ENCODE assay signal across 27 cellular contexts in the genomic region with DNA sequence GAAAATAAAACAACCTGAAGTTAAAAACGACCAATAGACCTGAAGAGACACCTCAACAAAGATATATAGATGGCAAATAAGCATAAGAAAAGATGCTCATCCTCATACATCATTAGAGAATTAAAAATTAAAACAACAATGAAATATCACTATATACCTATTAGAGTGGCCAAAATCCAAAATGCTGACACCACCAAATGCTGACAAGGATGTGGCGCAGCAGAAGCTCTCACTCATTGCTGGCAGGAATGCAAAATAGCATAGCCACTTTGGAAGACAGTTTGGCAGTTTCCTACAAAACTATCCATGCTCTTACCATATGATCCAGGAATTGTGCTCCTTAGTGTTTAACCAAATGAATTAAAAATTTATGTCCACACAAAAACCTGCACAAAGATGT. TPM values are rescaled to one million over a fixed set of nuclear protein-coding genes. Genes with fewer than 3 reads are reported as not detected.
"Had no signal": no experiment of that assay in that cellular context is flagged by ENCODE, and none has a peak within 500 bp of the region (broad histone marks: within the 10 kb centered on the region; RNA-seq: fewer than 3 reads in every experiment).

No MANE protein-coding gene starts in this region.

- H3K27me3 Mint-ChIP-seq: naive thymus-derived CD8-positive, alpha-beta T cell; stimulated activated naive B cell treated with anti-CD40 and anti-IgM and Interleukin-4, amounts not matched to agents 10 μg/mL and 1 μg/mL and 100 μg/mL, for 72 hours had no signal

- H3K79me2 ChIP-seq: hepatocyte had no signal

- H3K4me3 Mint-ChIP-seq: endodermal cell; naive thymus-derived CD8-positive, alpha-beta T cell; nephron progenitor cell; stimulated activated naive B cell treated with anti-CD40 and anti-IgM and Interleukin-4, amounts not matched to agents 10 μg/mL and 1 μg/mL and 100 μg/mL, for 72 hours had no signal

- H2AFZ ChIP-seq: hepatocyte had no signal

- ATAC-seq: esophagus mucosa; foreskin keratinocyte; gastroesophageal sphincter; heart left ventricle; left lung; naive thymus-derived CD8-positive, alpha-beta T cell; psoas muscle; right cardiac atrium; stimulated activated naive B cell treated with anti-CD40 and anti-IgM and Interleukin-4, amounts not matched to agents 10 μg/mL and 1 μg/mL and 100 μg/mL, for 72 hours had no signal

- H3K27me3 ChIP-seq: foreskin keratinocyte, gastroesophageal sphincter, heart left ventricle, hepatocyte, left lung, spleen, stomach, thyroid gland had no signal

- H3K9me3 ChIP-seq: gastroesophageal sphincter, heart left ventricle, left lung, psoas muscle, spleen, stomach, thyroid gland had no signal

- DNase-seq: cerebellar nuclear complex; effector CD8-positive, alpha-beta T cell; endodermal cell; foreskin keratinocyte; heart left ventricle; kidney; left lung; mammary epithelial cell; naive thymus-derived CD8-positive, alpha-beta T cell; nephron progenitor cell; psoas muscle; right cardiac atrium; spleen; stimulated activated CD4-positive, alpha-beta T cell treated with anti-CD3 and anti-CD28 coated beads, Interleukin-4, amount 100 ng/mL, for 4 hours; stimulated activated naive B cell treated with anti-CD40 and anti-IgM and Interleukin-4, amounts not matched to agents 10 μg/mL and 1 μg/mL and 100 μg/mL, for 72 hours; stomach; thyroid gland; trophoblast cell had no signal

- H3K4me1 ChIP-seq: foreskin keratinocyte had no signal

- H3K27ac ChIP-seq: epithelial cell of prostate, foreskin keratinocyte, heart left ventricle, hepatocyte, left lung, psoas muscle, skin epidermis, spleen had no signal

- FAIRE-seq: colon, kidney had no signal

- H3K4me2 ChIP-seq: hepatocyte had no signal

- H3K9me3 Mint-ChIP-seq: endodermal cell; naive thymus-derived CD8-positive, alpha-beta T cell; nephron progenitor cell; stimulated activated naive B cell treated with anti-CD40 and anti-IgM and Interleukin-4, amounts not matched to agents 10 μg/mL and 1 μg/mL and 100 μg/mL, for 72 hours had no signal

- H3K4me3 ChIP-seq: gastroesophageal sphincter, heart left ventricle, hepatocyte, left lung, psoas muscle, skin epidermis, spleen, stomach, thyroid gland had no signal

- H3K27ac Mint-ChIP-seq: endodermal cell; nephron progenitor cell; stimulated activated naive B cell treated with anti-CD40 and anti-IgM and Interleukin-4, amounts not matched to agents 10 μg/mL and 1 μg/mL and 100 μg/mL, for 72 hours had no signal

RNA-seq across cellular contexts. Expression of a gene that starts 55.0 kb away (rescaled TPM):
- total RNA-seq: fibroblast of lung, foreskin keratinocyte, kidney, mammary epithelial cell, osteocyte, subcutaneous adipose tissue had no signal
- polyA plus RNA-seq: foreskin keratinocyte had no signal
